In the genomic region with DNA sequence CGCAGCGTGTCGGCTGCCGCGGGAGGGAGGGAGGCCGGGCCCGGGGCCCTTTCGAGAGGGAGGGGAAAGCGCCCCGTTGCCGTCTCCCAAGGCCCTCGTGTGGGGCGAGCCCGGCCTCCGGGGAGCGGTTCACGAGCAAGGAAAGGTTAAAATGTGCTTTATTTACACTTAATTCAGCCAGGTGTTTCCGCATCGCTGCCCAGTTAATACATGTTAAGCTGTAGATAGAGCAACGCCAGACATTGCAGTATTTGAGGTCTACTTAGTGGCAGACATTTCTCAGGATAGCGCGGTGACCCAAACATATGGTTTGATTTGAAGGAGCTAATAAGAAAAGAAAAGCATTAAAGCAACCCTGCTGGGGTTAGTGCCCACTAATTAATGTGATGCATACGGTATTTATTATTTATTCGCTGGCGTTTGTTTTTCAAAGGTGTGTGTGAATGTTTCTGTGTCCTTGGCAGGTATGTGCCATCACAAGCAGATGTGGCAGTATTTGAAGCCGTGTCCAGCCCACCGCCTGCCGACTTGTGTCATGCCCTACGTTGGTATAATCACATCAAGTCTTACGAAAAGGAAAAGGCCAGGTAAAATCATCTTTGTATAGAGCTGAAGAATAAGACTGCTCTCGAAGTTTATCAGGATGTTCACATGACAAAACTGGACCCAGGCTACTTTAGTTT, we compare ENCODE assay signal across 1 cellular context.
TF ChIP-seq lines count a peak whose summit lies in the region.

No MANE protein-coding gene starts in this region.

TF ChIP-seq in HepG2, 621 proteins besides CTCF, POLR2A, EP300 and RAD21 (continued from another document):
- TF ChIP-seq, protein P1, sequence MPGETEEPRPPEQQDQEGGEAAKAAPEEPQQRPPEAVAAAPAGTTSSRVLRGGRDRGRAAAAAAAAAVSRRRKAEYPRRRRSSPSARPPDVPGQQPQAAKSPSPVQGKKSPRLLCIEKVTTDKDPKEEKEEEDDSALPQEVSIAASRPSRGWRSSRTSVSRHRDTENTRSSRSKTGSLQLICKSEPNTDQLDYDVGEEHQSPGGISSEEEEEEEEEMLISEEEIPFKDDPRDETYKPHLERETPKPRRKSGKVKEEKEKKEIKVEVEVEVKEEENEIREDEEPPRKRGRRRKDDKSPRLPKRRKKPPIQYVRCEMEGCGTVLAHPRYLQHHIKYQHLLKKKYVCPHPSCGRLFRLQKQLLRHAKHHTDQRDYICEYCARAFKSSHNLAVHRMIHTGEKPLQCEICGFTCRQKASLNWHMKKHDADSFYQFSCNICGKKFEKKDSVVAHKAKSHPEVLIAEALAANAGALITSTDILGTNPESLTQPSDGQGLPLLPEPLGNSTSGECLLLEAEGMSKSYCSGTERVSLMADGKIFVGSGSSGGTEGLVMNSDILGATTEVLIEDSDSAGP (CRISPR knock-in tag; IDR thresholded peaks at IDR 0.05; ENCODE audit: borderline replicate concordance) = no peak; the same call in 1 of the 2 replicates
- TF ChIP-seq KLF6 (CRISPR knock-in tag; IDR thresholded peaks at IDR 0.05) (no peak), ZNF850 (CRISPR knock-in tag; conservative IDR thresholded peaks at IDR 0.05) (no peak), SAP130 (CRISPR knock-in tag; IDR thresholded peaks at IDR 0.05; ENCODE audit: low read depth) (0 out of 2 replicates have a peak, but pooled peaks have one; percentile 2), ZNF138 (CRISPR knock-in tag; IDR thresholded peaks at IDR 0.05; ENCODE audit: low read depth) (no peak), ZNF790 (CRISPR knock-in tag; IDR thresholded peaks at IDR 0.05; ENCODE audit: borderline replicate concordance) (0 out of 2 replicates have a peak, but pooled peaks have one; percentile 15), ZEB1 (IDR thresholded peaks at IDR 0.05; ENCODE audit: insufficient replicate concordance, low read depth) (no peak), GTF3A (CRISPR knock-in tag; conservative IDR thresholded peaks at IDR 0.05) (no peak), ISX (CRISPR knock-in tag; conservative IDR thresholded peaks at IDR 0.05) (no peak), ZMYM4 (CRISPR knock-in tag; IDR thresholded peaks at IDR 0.05) (no peak), ZNF772 (CRISPR knock-in tag; IDR thresholded peaks at IDR 0.05) (no peak), STAT5B (CRISPR knock-in tag; IDR thresholded peaks at IDR 0.05) (no peak; the same call in 1 of the 2 replicates), ZNF780A (CRISPR knock-in tag; IDR thresholded peaks at IDR 0.05) (no peak; the same call in 1 of the 2 replicates), ZNF672 (CRISPR knock-in tag; IDR thresholded peaks at IDR 0.05) (no peak), GFI1 (CRISPR knock-in tag; IDR thresholded peaks at IDR 0.05; ENCODE audit: borderline replicate concordance) (peak; percentile 12; the same call in 1 of the 2 replicates), ZNF530 (CRISPR knock-in tag; IDR thresholded peaks at IDR 0.05; ENCODE audit: low read depth) (no peak), ZFAT (CRISPR knock-in tag; conservative IDR thresholded peaks at IDR 0.05) (no peak), FOXA3 (CRISPR knock-in tag; IDR thresholded peaks at IDR 0.05) (no peak), KAT7 (CRISPR knock-in tag; IDR thresholded peaks at IDR 0.05; ENCODE audit: borderline replicate concordance) (0 out of 2 replicates have a peak, but pooled peaks have one; percentile 28), RFXANK (CRISPR knock-in tag; IDR thresholded peaks at IDR 0.05) (no peak), ZNF460 (CRISPR knock-in tag; IDR thresholded peaks at IDR 0.05; ENCODE audit: borderline replicate concordance) (no peak), ZNF274 (CRISPR knock-in tag; IDR thresholded peaks at IDR 0.05) (no peak), KAT8 (CRISPR knock-in tag; IDR thresholded peaks at IDR 0.05) (no peak), KMT2A (CRISPR knock-in tag; IDR thresholded peaks at IDR 0.05) (no peak), ZNF30 (CRISPR knock-in tag; IDR thresholded peaks at IDR 0.05) (peak; percentile 65; the same call in 1 of the 2 replicates), NR2F2 (IDR thresholded peaks at IDR 0.05; ENCODE audit: borderline replicate concordance, low read depth) (no peak), ASH2L (IDR thresholded peaks at IDR 0.05; ENCODE audit: insufficient read length, low read depth, low read length) (peak; percentile 6)
- TF ChIP-seq, protein P2, sequence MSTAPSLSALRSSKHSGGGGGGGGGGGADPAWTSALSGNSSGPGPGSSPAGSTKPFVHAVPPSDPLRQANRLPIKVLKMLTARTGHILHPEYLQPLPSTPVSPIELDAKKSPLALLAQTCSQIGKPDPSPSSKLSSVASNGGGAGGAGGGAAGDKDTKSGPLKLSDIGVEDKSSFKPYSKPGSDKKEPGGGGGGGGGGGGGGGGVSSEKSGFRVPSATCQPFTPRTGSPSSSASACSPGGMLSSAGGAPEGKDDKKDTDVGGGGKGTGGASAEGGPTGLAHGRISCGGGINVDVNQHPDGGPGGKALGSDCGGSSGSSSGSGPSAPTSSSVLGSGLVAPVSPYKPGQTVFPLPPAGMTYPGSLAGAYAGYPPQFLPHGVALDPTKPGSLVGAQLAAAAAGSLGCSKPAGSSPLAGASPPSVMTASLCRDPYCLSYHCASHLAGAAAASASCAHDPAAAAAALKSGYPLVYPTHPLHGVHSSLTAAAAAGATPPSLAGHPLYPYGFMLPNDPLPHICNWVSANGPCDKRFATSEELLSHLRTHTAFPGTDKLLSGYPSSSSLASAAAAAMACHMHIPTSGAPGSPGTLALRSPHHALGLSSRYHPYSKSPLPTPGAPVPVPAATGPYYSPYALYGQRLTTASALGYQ (CRISPR knock-in tag; IDR thresholded peaks at IDR 0.05) = no peak
- TF ChIP-seq, protein P3, sequence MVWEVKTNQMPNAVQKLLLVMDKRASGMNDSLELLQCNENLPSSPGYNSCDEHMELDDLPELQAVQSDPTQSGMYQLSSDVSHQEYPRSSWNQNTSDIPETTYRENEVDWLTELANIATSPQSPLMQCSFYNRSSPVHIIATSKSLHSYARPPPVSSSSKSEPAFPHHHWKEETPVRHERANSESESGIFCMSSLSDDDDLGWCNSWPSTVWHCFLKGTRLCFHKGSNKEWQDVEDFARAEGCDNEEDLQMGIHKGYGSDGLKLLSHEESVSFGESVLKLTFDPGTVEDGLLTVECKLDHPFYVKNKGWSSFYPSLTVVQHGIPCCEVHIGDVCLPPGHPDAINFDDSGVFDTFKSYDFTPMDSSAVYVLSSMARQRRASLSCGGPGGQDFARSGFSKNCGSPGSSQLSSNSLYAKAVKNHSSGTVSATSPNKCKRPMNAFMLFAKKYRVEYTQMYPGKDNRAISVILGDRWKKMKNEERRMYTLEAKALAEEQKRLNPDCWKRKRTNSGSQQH (CRISPR knock-in tag; IDR thresholded peaks at IDR 0.05; ENCODE audit: low read depth) = peak; percentile 57; the same call in 1 of the 2 replicates
- TF ChIP-seq, protein P4, sequence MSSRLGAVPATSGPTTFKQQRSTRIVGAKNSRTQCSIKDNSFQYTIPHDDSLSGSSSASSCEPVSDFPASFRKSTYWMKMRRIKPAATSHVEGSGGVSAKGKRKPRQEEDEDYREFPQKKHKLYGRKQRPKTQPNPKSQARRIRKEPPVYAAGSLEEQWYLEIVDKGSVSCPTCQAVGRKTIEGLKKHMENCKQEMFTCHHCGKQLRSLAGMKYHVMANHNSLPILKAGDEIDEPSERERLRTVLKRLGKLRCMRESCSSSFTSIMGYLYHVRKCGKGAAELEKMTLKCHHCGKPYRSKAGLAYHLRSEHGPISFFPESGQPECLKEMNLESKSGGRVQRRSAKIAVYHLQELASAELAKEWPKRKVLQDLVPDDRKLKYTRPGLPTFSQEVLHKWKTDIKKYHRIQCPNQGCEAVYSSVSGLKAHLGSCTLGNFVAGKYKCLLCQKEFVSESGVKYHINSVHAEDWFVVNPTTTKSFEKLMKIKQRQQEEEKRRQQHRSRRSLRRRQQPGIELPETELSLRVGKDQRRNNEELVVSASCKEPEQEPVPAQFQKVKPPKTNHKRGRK (CRISPR knock-in tag; IDR thresholded peaks at IDR 0.05) = no peak
- TF ChIP-seq, protein P5, sequence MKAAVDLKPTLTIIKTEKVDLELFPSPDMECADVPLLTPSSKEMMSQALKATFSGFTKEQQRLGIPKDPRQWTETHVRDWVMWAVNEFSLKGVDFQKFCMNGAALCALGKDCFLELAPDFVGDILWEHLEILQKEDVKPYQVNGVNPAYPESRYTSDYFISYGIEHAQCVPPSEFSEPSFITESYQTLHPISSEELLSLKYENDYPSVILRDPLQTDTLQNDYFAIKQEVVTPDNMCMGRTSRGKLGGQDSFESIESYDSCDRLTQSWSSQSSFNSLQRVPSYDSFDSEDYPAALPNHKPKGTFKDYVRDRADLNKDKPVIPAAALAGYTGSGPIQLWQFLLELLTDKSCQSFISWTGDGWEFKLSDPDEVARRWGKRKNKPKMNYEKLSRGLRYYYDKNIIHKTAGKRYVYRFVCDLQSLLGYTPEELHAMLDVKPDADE (CRISPR knock-in tag; IDR thresholded peaks at IDR 0.05) = no peak
